15 cellular contexts compared by ENCODE assay signal in genomic region chr4:16827045-16827444, GRCh38.
DNase-seq lines count a peak whose midpoint lies in the region; ATAC-seq and TF ChIP-seq lines count a peak whose summit lies in the region.
"Had no signal": no experiment of that assay in that cellular context is flagged by ENCODE, and none has a peak within 500 bp of the region (broad histone marks: within the 10 kb centered on the region; RNA-seq: fewer than 3 reads in every experiment).

No MANE protein-coding gene starts in this region.

- peaks cover 0 to 4% (median 0%) of the 10 kb centered on the region in 5 experiments for H3K9me3 Mint-ChIP-seq in brain
- no peaks in the 10 kb centered on the region for H3K9me3 Mint-ChIP-seq in activated naive CD4-positive, alpha-beta T cell treated with anti-CD3 and anti-CD28 coated beads, Interleukin-2, amount 50 U/mL, for 72 hours

- H3K4me1 Mint-ChIP-seq in brain, result peaks cover 20% of the 10 kb centered on the region

- H3K9ac ChIP-seq in HUES6 (ENCODE audit: low read length), result no peak overlapping the region
- peak overlapping the region; percentile 40; the same call in 1 of the 2 replicates for H3K9ac ChIP-seq in iPS-20b (ENCODE audit: low read depth, low read length)
- no peak overlapping the region for H3K9ac ChIP-seq in subcutaneous abdominal adipose tissue (ENCODE audit: low read length in 5 of 5)

- no peaks in the 10 kb centered on the region for H3K27me3 ChIP-seq in HUES6 (ENCODE audit: control insufficient read depth, insufficient read depth, low read length)
- no peaks in the 10 kb centered on the region for H3K27me3 ChIP-seq in iPS-20b (ENCODE audit: insufficient read depth, low read length)
- H3K27me3 ChIP-seq in subcutaneous abdominal adipose tissue (ENCODE audit: control insufficient read depth in 5 of 5, insufficient read depth in 4 of 5, low read length in 5 of 5), result no peaks in the 10 kb centered on the region

- no peak for TF ChIP-seq CTCF in brain (conservative IDR thresholded peaks at IDR 0.05)

- H3K27ac ChIP-seq in HUES6 (ENCODE audit: low read depth, low read length) (peak overlapping the region; percentile 30), iPS-20b (ENCODE audit: low read length) (peak overlapping the region; percentile 46), subcutaneous abdominal adipose tissue (ENCODE audit: low read depth, low read length) (peak overlapping the region; percentile 42)
- H3K27ac ChIP-seq: HL-60, PC-9 had no signal

- H3K27me3 Mint-ChIP-seq in brain, result peaks cover 4% of the 10 kb centered on the region

- no peaks in the 10 kb centered on the region for H3K9me3 ChIP-seq in HUES6 (ENCODE audit: control insufficient read depth, insufficient read depth, low read depth, low read length)
- no peaks in the 10 kb centered on the region for H3K9me3 ChIP-seq in iPS-20b (ENCODE audit: insufficient read depth, low read depth, low read length)
- H3K9me3 ChIP-seq in subcutaneous abdominal adipose tissue (ENCODE audit: control insufficient read depth in 5 of 5, low read length in 5 of 5), result no peaks in the 10 kb centered on the region
- H3K9me3 ChIP-seq: Caco-2 had no signal

- no peak for DNase-seq in activated gamma-delta T cell treated with Interleukin-2 at 50 U/mL for 16 hours
- no peak for DNase-seq in activated naive CD4-positive, alpha-beta T cell treated with anti-CD3 and anti-CD28 coated beads, Interleukin-2, amount 50 U/mL, for 72 hours (ENCODE audit: low spot score in 2 of 2)
- DNase-seq: Caco-2, H7, NCI-H187, NCI-H446, NCI-H748 treated with DMSO at 0.1 percent for 48 hours, PC-9 had no signal

- H3K4me3 Mint-ChIP-seq in brain, result peak overlapping the region in 2 of 5 experiments; percentile 6 to 19

- no peak for ATAC-seq in activated naive CD4-positive, alpha-beta T cell treated with anti-CD3 and anti-CD28 coated beads, Interleukin-2, amount 50 U/mL, for 72 hours
- ATAC-seq in HG03521 (IDR thresholded peaks at IDR 0.05; ENCODE audit: unreplicated experiment), result no peak
- ATAC-seq: K562 had no signal

- H3K36me3 ChIP-seq in HUES6 (ENCODE audit: control insufficient read depth, insufficient read depth, low read length) (peaks cover 4% of the 10 kb centered on the region), iPS-20b (ENCODE audit: insufficient read depth, low read depth, low read length) (no peaks in the 10 kb centered on the region; the same call in 1 of the 2 replicates), subcutaneous abdominal adipose tissue (ENCODE audit: control insufficient read depth in 5 of 5, insufficient read depth in 5 of 5, low read length in 5 of 5) (no peaks in the 10 kb centered on the region)

- H3K36me3 Mint-ChIP-seq in brain, result no peaks in the 10 kb centered on the region
- no peaks in the 10 kb centered on the region for H3K36me3 Mint-ChIP-seq in activated naive CD4-positive, alpha-beta T cell treated with anti-CD3 and anti-CD28 coated beads, Interleukin-2, amount 50 U/mL, for 72 hours

- H3K27ac Mint-ChIP-seq in brain, result peak overlapping the region in 3 of 5 experiments; percentile 18 to 70 (median 59)
- H3K27ac Mint-ChIP-seq in activated naive CD4-positive, alpha-beta T cell treated with anti-CD3 and anti-CD28 coated beads, Interleukin-2, amount 50 U/mL, for 72 hours, result no peak overlapping the region

- H3K4me1 ChIP-seq in HUES6 (ENCODE audit: control insufficient read depth, insufficient read depth, low read length) (peaks cover 39% of the 10 kb centered on the region), iPS-20b (ENCODE audit: insufficient read depth, low read length) (peaks cover 41% of the 10 kb centered on the region), subcutaneous abdominal adipose tissue (ENCODE audit: control insufficient read depth in 5 of 5, insufficient read depth in 5 of 5, low read length in 5 of 5) (peaks cover 0 to 27% (median 3%) of the 10 kb centered on the region in 5 donors)
- H3K4me1 ChIP-seq: Caco-2 had no signal

- H3K4me3 ChIP-seq in HUES6 (ENCODE audit: low read depth, low read length), result no peak overlapping the region
- H3K4me3 ChIP-seq in iPS-20b (ENCODE audit: low read length), result peak overlapping the region; percentile 26; the same call in 1 of the 2 replicates
- no peak overlapping the region for H3K4me3 ChIP-seq in subcutaneous abdominal adipose tissue (ENCODE audit: low read depth in 1 of 5, low read length in 5 of 5)
- H3K4me3 ChIP-seq: K562, PC-9 had no signal

Comparison
In these comparisons a context has a peak if more than half of its experiments do, and no peak if none do; other contexts are left out.
1. H3K27ac Mint-ChIP-seq: peak in brain (3 of 5); none in activated naive CD4-positive, alpha-beta T cell treated with anti-CD3 and anti-CD28 coated beads, Interleukin-2, amount 50 U/mL, for 72 hours (0 of 2).
2. Peak in every context shown above with its lines, with median percentiles within 50 percentile points of each other: H3K27ac ChIP-seq.